ENCODE assay signal across 14 cellular contexts in the genomic region with DNA sequence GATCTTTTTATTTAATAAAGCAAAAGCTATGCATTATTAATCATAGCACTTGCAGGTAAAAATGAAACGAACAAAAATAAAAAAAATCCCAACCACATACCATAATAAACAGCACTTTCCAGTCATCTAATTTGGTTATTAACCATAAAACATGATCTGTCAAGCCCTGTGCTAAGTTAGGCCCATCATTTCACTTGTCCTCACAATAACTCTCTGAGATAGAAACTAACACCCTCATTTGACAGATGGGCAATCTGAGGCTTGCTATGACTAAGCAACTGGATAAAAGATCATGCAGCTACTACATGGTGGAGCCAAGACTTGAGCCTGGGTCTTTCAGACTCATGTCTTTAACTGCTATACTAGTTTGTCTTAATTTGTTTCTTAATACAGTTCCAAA. TPM values are rescaled to one million over a fixed set of nuclear protein-coding genes. Genes with fewer than 3 reads are reported as not detected.
DNase-seq lines count a peak whose midpoint lies in the region; ATAC-seq and TF ChIP-seq lines count a peak whose summit lies in the region.
"Had no signal": no experiment of that assay in that cellular context is flagged by ENCODE, and none has a peak within 500 bp of the region (broad histone marks: within the 10 kb centered on the region; RNA-seq: fewer than 3 reads in every experiment).

No MANE protein-coding gene starts in this region.

- H3K4me3 ChIP-seq in testis, result no peak overlapping the region
- H3K4me3 ChIP-seq: dorsolateral prefrontal cortex, lower lobe of right lung, SJSA1 had no signal

- DNase-seq in GM20000 (ENCODE audit: low spot score) (peak; percentile 9), type B pancreatic cell (ENCODE audit: extremely low spot score, unreplicated experiment) (no peak), HEK293T (ENCODE audit: extremely low spot score) (no peak), testis (no peak), NCI-H1092 treated with DMSO at 0.1 percent for 48 hours (lab: John Stamatoyannopoulos, UW) (no peak)
- DNase-seq: lower lobe of right lung had no signal

- CTCF ChIA-PET in HEK293T (lab: Yijun Ruan, JAX), result no interaction called here

- no peaks in the 10 kb centered on the region for H3K9me3 Mint-ChIP-seq in activated T-helper 17 cell treated with anti-CD3 and anti-CD28 coated beads, Interleukin-2, amount 50 U/mL, for 72 hours
- no peaks in the 10 kb centered on the region for H3K9me3 Mint-ChIP-seq in type B pancreatic cell
- H3K9me3 Mint-ChIP-seq: IgD-negative memory B cell had no signal

- ATAC-seq in GM18858 (IDR thresholded peaks at IDR 0.05; ENCODE audit: unreplicated experiment), result peak; percentile 94
- ATAC-seq in HG03039 (IDR thresholded peaks at IDR 0.05; ENCODE audit: unreplicated experiment), result peak; percentile 58
- ATAC-seq in activated T-helper 17 cell treated with anti-CD3 and anti-CD28 coated beads, Interleukin-2, amount 50 U/mL, for 72 hours (replicated peaks), result peak; percentile 73
- ATAC-seq: lower lobe of right lung had no signal

- no peaks in the 10 kb centered on the region for H3K9me3 ChIP-seq in testis
- H3K9me3 ChIP-seq: Caco-2, lower lobe of right lung, SJSA1 had no signal

- intact Hi-C loops in testis (cut with DNase I; ENCODE audit: low total_unique reads), result no loop called here

- no peaks in the 10 kb centered on the region for H3K4me1 ChIP-seq in testis
- H3K4me1 ChIP-seq: Caco-2, lower lobe of right lung, SJSA1 had no signal

- no peaks in the 10 kb centered on the region for H3K36me3 ChIP-seq in testis (ENCODE audit: low read depth, missing control alignments)

- no peak overlapping the region for H3K4me3 Mint-ChIP-seq in activated T-helper 17 cell treated with anti-CD3 and anti-CD28 coated beads, Interleukin-2, amount 50 U/mL, for 72 hours
- no peak overlapping the region for H3K4me3 Mint-ChIP-seq in type B pancreatic cell
- H3K4me3 Mint-ChIP-seq: IgD-negative memory B cell had no signal

- H3K27ac ChIP-seq in testis, result no peak overlapping the region
- H3K27ac ChIP-seq: lower lobe of right lung, SJSA1 had no signal

- peaks cover 96% of the 10 kb centered on the region for H3K36me3 Mint-ChIP-seq in activated T-helper 17 cell treated with anti-CD3 and anti-CD28 coated beads, Interleukin-2, amount 50 U/mL, for 72 hours (ENCODE audit: low read depth)
- peaks cover 40% of the 10 kb centered on the region for H3K36me3 Mint-ChIP-seq in type B pancreatic cell

- H3K27me3 Mint-ChIP-seq in activated T-helper 17 cell treated with anti-CD3 and anti-CD28 coated beads, Interleukin-2, amount 50 U/mL, for 72 hours, result no peaks in the 10 kb centered on the region
- no peaks in the 10 kb centered on the region for H3K27me3 Mint-ChIP-seq in type B pancreatic cell
- H3K27me3 Mint-ChIP-seq: IgD-negative memory B cell had no signal

- WGBS in testis, 2 donors, result 88% methylated on average over 1 of the region's 1 CpG

- TF ChIP-seq CTCF in GM20000 (IDR thresholded peaks at IDR 0.05; ENCODE audit: extremely low read depth, missing control alignments) (no peak), type B pancreatic cell (conservative IDR thresholded peaks at IDR 0.05) (no peak), testis (IDR thresholded peaks at IDR 0.05) (no peak)

- TF ChIP-seq POLR2A in testis (IDR thresholded peaks at IDR 0.05), result no peak

- H3K4me1 Mint-ChIP-seq in activated T-helper 17 cell treated with anti-CD3 and anti-CD28 coated beads, Interleukin-2, amount 50 U/mL, for 72 hours, result peaks cover 9% of the 10 kb centered on the region
- no peaks in the 10 kb centered on the region for H3K4me1 Mint-ChIP-seq in type B pancreatic cell (ENCODE audit: unreplicated experiment)

- POLR2A ChIA-PET in HEK293T (lab: Yijun Ruan, JAX), result no interaction called here

- H3K27ac Mint-ChIP-seq in activated T-helper 17 cell treated with anti-CD3 and anti-CD28 coated beads, Interleukin-2, amount 50 U/mL, for 72 hours, result no peak overlapping the region
- H3K27ac Mint-ChIP-seq in type B pancreatic cell, result no peak overlapping the region
- H3K27ac Mint-ChIP-seq: IgD-negative memory B cell had no signal

- no peaks in the 10 kb centered on the region for H3K27me3 ChIP-seq in testis
- H3K27me3 ChIP-seq: dorsolateral prefrontal cortex, SJSA1 had no signal

TF ChIP-seq in HEK293T, 16 proteins besides CTCF, POLR2A, EP300 and RAD21:
- TF ChIP-seq SUZ12 (IDR thresholded peaks at IDR 0.05) (no peak), ARNT (IDR thresholded peaks at IDR 0.05) (no peak)

RNA-seq across cellular contexts. Expression of gene PROSER1, which starts 21.8 kb away (rescaled TPM):
- total RNA-seq in activated T-helper 17 cell treated with anti-CD3 and anti-CD28 coated beads, Interleukin-2, amount 50 U/mL, for 72 hours, result 10 to 100 TPM; 44.7 to 72.3 TPM
- total RNA-seq in type B pancreatic cell (ENCODE audit: low replicate concordance), result 40.9 TPM in 2 replicates
- total RNA-seq in testis, result 10 to 100 TPM; 32.0 to 33.0 TPM
- polyA plus RNA-seq in testis (ENCODE audit: insufficient read depth, low read depth, low replicate concordance), result 37.0 TPM

RNA-seq across cellular contexts. Expression of gene NHLRC3, which starts 22.2 kb away (rescaled TPM):
- 10 to 100 TPM; 11.8 to 15.1 TPM for total RNA-seq in activated T-helper 17 cell treated with anti-CD3 and anti-CD28 coated beads, Interleukin-2, amount 50 U/mL, for 72 hours
- total RNA-seq in type B pancreatic cell (ENCODE audit: low replicate concordance) (17.3 and 24.8 TPM in 2 replicates), testis (10 to 100 TPM; 33.1 to 35.6 TPM)
- 23.2 TPM for polyA plus RNA-seq in testis (ENCODE audit: insufficient read depth, low read depth, low replicate concordance)

RNA-seq across cellular contexts. Expression of gene STOML3, which starts 25.5 kb away (rescaled TPM):
- total RNA-seq in activated T-helper 17 cell treated with anti-CD3 and anti-CD28 coated beads, Interleukin-2, amount 50 U/mL, for 72 hours, result not detected
- 0.56 TPM in 1 of 2 replicates, not detected in the other for total RNA-seq in type B pancreatic cell (ENCODE audit: low replicate concordance)
- under 1 TPM in 1 of 2 donors, not detected in 1; 0.12 TPM for total RNA-seq in testis
- 0.91 TPM for polyA plus RNA-seq in testis (ENCODE audit: insufficient read depth, low read depth, low replicate concordance)
- total RNA-seq: dorsolateral prefrontal cortex, SJSA1, urinary bladder had no signal
- polyA plus RNA-seq: IgD-negative memory B cell, urinary bladder had no signal
